2 cellular contexts compared by ENCODE assay signal in genomic region chr20:24297928-24298327, GRCh38.
TF ChIP-seq lines count a peak whose summit lies in the region.

No MANE protein-coding gene starts in this region.

TF ChIP-seq in GM23338, 12 proteins besides CTCF, POLR2A, EP300 and RAD21:
- TF ChIP-seq ZNF462 (CRISPR knock-in tag; IDR thresholded peaks at IDR 0.05) (no peak), JUNB (IDR thresholded peaks at IDR 0.05; ENCODE audit: unreplicated experiment) (no peak), POLR2AphosphoS5 (IDR thresholded peaks at IDR 0.05; ENCODE audit: low read depth) (no peak), ZNF331 (CRISPR knock-in tag; IDR thresholded peaks at IDR 0.05; ENCODE audit: low read depth) (no peak), ZNF114 (CRISPR knock-in tag; IDR thresholded peaks at IDR 0.05) (no peak), ETS1 (IDR thresholded peaks at IDR 0.05) (no peak)

TF ChIP-seq in H1, 55 proteins besides CTCF, POLR2A, EP300 and RAD21 (continued from another document):
- TF ChIP-seq TAF7 (optimal IDR thresholded peaks at IDR 0.05; ENCODE audit: borderline replicate concordance, low read depth, low read length): no peak
- no peak for TF ChIP-seq CHD7 (IDR thresholded peaks at IDR 0.05; ENCODE audit: insufficient replicate concordance, low read length)
- TF ChIP-seq RBBP5 (IDR thresholded peaks at IDR 0.05; ENCODE audit: borderline replicate concordance, low read depth, low read length): no peak
- TF ChIP-seq SP4 (IDR thresholded peaks at IDR 0.05; ENCODE audit: low read length): no peak
- no peak for TF ChIP-seq JUN (IDR thresholded peaks at IDR 0.05; ENCODE audit: low read depth, low read length)
- TF ChIP-seq TCF12 (IDR thresholded peaks at IDR 0.05; ENCODE audit: low read depth, low read length): no peak
- no peak for TF ChIP-seq GABPA (IDR thresholded peaks at IDR 0.05; ENCODE audit: borderline replicate concordance, insufficient read depth, low read length)
- TF ChIP-seq ASH2L (IDR thresholded peaks at IDR 0.05; ENCODE audit: low read length): no peak
- no peak for TF ChIP-seq RNF2 (IDR thresholded peaks at IDR 0.05; ENCODE audit: borderline replicate concordance, low read depth, low read length, missing control alignments, poor library complexity, severe bottlenecking)
- TF ChIP-seq TBP (IDR thresholded peaks at IDR 0.05; ENCODE audit: low read depth, low read length): no peak
